Comparison of ENCODE assay signal across 8 cellular contexts in the genomic region with DNA sequence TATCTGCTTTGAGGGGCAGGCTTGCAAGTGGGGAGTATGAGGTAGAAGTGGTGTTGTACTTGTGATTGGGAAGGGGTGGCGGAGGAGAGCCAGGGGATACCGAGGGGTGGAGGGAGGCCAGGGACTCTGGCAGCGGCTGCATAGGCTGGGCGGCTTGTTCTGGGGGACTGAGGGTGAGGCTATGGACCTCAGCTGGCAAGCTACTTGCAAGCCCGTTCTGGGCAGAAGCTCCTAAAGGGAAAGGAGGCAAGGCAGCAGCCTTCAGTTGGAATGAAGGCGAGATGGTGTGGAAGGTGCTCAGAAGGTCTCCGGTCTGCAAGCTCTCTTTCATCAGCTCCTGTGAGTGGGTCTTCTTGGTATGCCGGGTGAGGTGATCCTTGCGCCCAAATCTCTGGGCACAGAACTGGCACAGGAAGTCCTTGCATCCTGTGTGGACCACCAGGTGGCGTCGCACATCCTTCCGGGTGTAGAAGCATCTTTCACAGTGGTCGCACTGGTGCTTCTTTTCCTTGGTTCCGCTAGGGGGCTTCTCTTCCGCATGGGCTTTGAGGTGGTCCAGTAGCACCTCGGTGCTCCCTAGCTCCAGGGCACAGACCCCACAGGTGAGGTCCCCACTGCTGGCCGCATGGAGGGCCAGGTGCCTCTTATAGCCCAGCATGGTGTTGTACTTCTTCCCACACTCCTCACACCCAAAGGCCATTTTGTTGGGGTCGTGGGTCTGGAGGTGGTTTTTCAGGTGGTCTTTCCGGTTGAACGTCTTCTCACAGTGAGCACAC.
DNase-seq lines count a peak whose midpoint lies in the region; ATAC-seq and TF ChIP-seq lines count a peak whose summit lies in the region.

No MANE protein-coding gene starts in this region.

- H3K27ac Mint-ChIP-seq in chondrocyte (ENCODE audit: unreplicated experiment) (no peak overlapping the region), memory B cell (no peak overlapping the region)

- H3K27me3 Mint-ChIP-seq in chondrocyte (ENCODE audit: low read depth) (no peaks in the 10 kb centered on the region), memory B cell (no peaks in the 10 kb centered on the region)

- no peaks in the 10 kb centered on the region for H3K4me1 Mint-ChIP-seq in chondrocyte (ENCODE audit: low read depth)
- H3K4me1 Mint-ChIP-seq in memory B cell = peaks cover 6% of the 10 kb centered on the region

- ATAC-seq in GM21390 (IDR thresholded peaks at IDR 0.05; ENCODE audit: unreplicated experiment) (peak; percentile 45), memory B cell (ENCODE audit: low read depth) (peak; percentile 45), GM21447 (IDR thresholded peaks at IDR 0.05; ENCODE audit: unreplicated experiment) (no peak)

- TF ChIP-seq CTCF in chondrocyte (IDR thresholded peaks at IDR 0.05) = peak; percentile 74

- H3K9me3 Mint-ChIP-seq in chondrocyte (ENCODE audit: low read depth) = no peaks in the 10 kb centered on the region
- H3K9me3 Mint-ChIP-seq in memory B cell = no peaks in the 10 kb centered on the region

- peaks cover 9% of the 10 kb centered on the region for H3K36me3 Mint-ChIP-seq in chondrocyte (ENCODE audit: low read depth)
- peaks cover under 1% of the 10 kb centered on the region for H3K36me3 Mint-ChIP-seq in memory B cell

- H3K4me3 Mint-ChIP-seq in chondrocyte (ENCODE audit: unreplicated experiment) (no peak overlapping the region), memory B cell (no peak overlapping the region)

- DNase-seq in COLO668 (lab: John Stamatoyannopoulos, UW; ENCODE audit: unreplicated experiment) = peak; percentile 51
- peak; percentile 25 for DNase-seq in MV-4-11 (lab: John Stamatoyannopoulos, UW)
- DNase-seq in activated CD4-positive, CD25-positive, alpha-beta regulatory T cell (lab: John Stamatoyannopoulos, UW) = peak; percentile 4 to 39 (median 13)
- no peak for DNase-seq in chondrocyte (ENCODE audit: low spot score)
- DNase-seq in memory B cell (ENCODE audit: low spot score in 2 of 2) = peak; percentile 10 to 23
- DNase-seq in stimulated activated naive CD4-positive, alpha-beta T cell (lab: John Stamatoyannopoulos, UW) = peak in 5 of 6 experiments; percentile 15 to 36 (median 20)
